1 cellular context compared by ENCODE assay signal in genomic region chr12:131315601-131316000, GRCh38.
TF ChIP-seq lines count a peak whose summit lies in the region.

No MANE protein-coding gene starts in this region.

TF ChIP-seq in H1, 55 proteins besides CTCF, POLR2A, EP300 and RAD21 (continued from another document):
- TF ChIP-seq MAX (IDR thresholded peaks at IDR 0.05), result no peak
- no peak for TF ChIP-seq RXRA (IDR thresholded peaks at IDR 0.05; ENCODE audit: insufficient read depth, low read depth, low read length)
- TF ChIP-seq ASH2L (IDR thresholded peaks at IDR 0.05; ENCODE audit: low read length), result no peak
- TF ChIP-seq JUND (IDR thresholded peaks at IDR 0.05; ENCODE audit: low read length), result no peak
- TF ChIP-seq ATF2 (IDR thresholded peaks at IDR 0.05; ENCODE audit: low read length), result no peak
- no peak for TF ChIP-seq SRF (IDR thresholded peaks at IDR 0.05; ENCODE audit: low read depth, low read length)
- no peak for TF ChIP-seq CHD7 (IDR thresholded peaks at IDR 0.05; ENCODE audit: insufficient replicate concordance, low read length)
- no peak for TF ChIP-seq CTBP2 (IDR thresholded peaks at IDR 0.05; ENCODE audit: borderline replicate concordance, insufficient read depth, insufficient read length, low read length)
- TF ChIP-seq NANOG (IDR thresholded peaks at IDR 0.05; ENCODE audit: insufficient read depth, low read depth, low read length, poor library complexity, severe bottlenecking), result no peak
- no peak for TF ChIP-seq GTF2F1 (IDR thresholded peaks at IDR 0.05; ENCODE audit: borderline replicate concordance, low read depth, low read length)
- no peak for TF ChIP-seq POU5F1 (IDR thresholded peaks at IDR 0.05; ENCODE audit: low read depth, low read length)
- no peak for TF ChIP-seq E2F6 (IDR thresholded peaks at IDR 0.05)
- TF ChIP-seq KDM1A (IDR thresholded peaks at IDR 0.05; ENCODE audit: borderline replicate concordance, low read length), result no peak
- no peak for TF ChIP-seq EZH2 (IDR thresholded peaks at IDR 0.05; ENCODE audit: low read depth, low read length, severe bottlenecking)
- no peak for TF ChIP-seq CHD2 (IDR thresholded peaks at IDR 0.05; ENCODE audit: low read length)
